ENCODE assay signal across 25 cellular contexts in genomic region chr5:98334946-98335345, GRCh38.
"Had no signal": no experiment of that assay in that cellular context is flagged by ENCODE, and none has a peak within 500 bp of the region (broad histone marks: within the 10 kb centered on the region; RNA-seq: fewer than 3 reads in every experiment).

No MANE protein-coding gene starts in this region.

- H3K9me3 ChIP-seq: SK-N-SH had no signal

- H3K9ac ChIP-seq: SK-N-SH had no signal

- H3K27ac ChIP-seq: RWPE1 had no signal

- H3K36me3 ChIP-seq: MG63 had no signal

- DNase-seq: IMR-90, Karpas-422, KG1, MG63, NCI-H1092, NCI-H1105 treated with DMSO at 0.1 percent for 48 hours, NCI-H1417 treated with DMSO at 0.1 percent for 48 hours, NCI-H146, NCI-H1694 treated with DMSO at 0.1 percent for 48 hours, NCI-H1930, NCI-H2081, NCI-H2107, NCI-H226, NCI-H446, NCI-H510A, NCI-H524 treated with DMSO at 0.1 percent for 48 hours, NCI-H69, NCI-H774, PC-3, SHP77, SK-N-SH, SW 1271 had no signal

- H3K27me3 ChIP-seq: MG63 had no signal

- H3K4me3 ChIP-seq: MG63 had no signal

- ATAC-seq: HepG2, Panc1, PC-3 had no signal

- H3K4me2 ChIP-seq: SK-N-SH had no signal
